12 cellular contexts compared by ENCODE assay signal in the genomic region with DNA sequence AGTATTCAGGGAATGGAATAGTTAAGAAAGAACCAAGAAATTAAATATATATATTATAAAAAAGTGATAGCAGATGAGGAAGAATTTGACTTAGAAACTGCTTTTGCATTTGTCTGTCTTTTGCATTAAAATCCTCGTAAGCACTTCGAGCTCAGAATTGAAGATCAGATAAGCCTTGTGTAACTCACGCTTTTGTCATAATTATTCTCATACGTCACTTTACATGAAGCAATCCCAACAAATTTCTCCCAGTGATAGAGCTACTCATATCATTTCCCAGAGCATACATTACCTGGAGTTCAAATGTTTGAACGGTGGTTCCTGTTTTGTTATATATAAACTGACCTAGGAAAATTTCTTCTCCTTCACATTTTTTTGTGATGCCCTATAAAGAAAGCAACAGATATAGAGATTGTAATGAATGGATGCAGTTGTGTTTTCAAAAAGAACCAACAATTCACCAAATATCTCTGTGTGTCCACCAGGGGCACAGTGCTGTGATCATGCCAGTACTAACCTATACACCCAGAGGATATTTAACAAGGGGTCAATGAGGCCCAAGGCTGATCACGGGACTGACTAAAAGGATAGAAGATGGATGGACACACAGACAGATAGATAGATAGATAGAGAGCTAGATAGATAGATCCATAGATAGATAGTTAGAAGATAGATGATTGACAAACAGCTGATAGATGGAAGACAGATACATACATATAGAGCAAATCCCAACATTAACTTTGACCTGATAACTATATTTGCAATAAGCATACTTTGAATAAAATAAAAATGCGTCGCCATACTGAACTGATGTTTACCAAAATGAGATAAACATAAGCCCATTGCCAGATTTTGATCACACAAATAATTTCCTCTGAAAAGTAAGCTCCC.
DNase-seq lines count a peak whose midpoint lies in the region; ATAC-seq, FAIRE-seq and TF ChIP-seq lines count a peak whose summit lies in the region.
"Had no signal": no experiment of that assay in that cellular context is flagged by ENCODE, and none has a peak within 500 bp of the region (broad histone marks: within the 10 kb centered on the region; RNA-seq: fewer than 3 reads in every experiment).

No MANE protein-coding gene starts in this region.

- peaks cover 22% of the 10 kb centered on the region for H3K4me1 ChIP-seq in HAP-1
- peaks cover 3% of the 10 kb centered on the region for H3K4me1 ChIP-seq in RWPE2 (ENCODE audit: insufficient read depth, poor library complexity, severe bottlenecking)
- H3K4me1 ChIP-seq: thyroid gland had no signal

- ATAC-seq in RWPE2 (ENCODE audit: low read depth): peak; percentile 46; the same call in 1 of the 3 replicates
- ATAC-seq in GM18867 (IDR thresholded peaks at IDR 0.05; ENCODE audit: unreplicated experiment): no peak
- ATAC-seq: activated CD4-positive, CD25-positive, alpha-beta regulatory T cell treated with anti-CD3 and anti-CD28 coated beads, Interleukin-2, amount 50 U/mL, for 24 hours had no signal

- H3K4me3 ChIP-seq in AG09309 (ENCODE audit: control insufficient read depth, low read depth, low read length) (no peak overlapping the region), HAP-1 (no peak overlapping the region), RWPE2 (ENCODE audit: severe bottlenecking) (no peak overlapping the region), fibroblast of pulmonary artery (replicated peaks; ENCODE audit: low read depth, low read length) (no peak overlapping the region)
- H3K4me3 ChIP-seq: thyroid gland had no signal

- DNase-seq in AG09309 (ENCODE audit: low read depth) (no peak), HAP-1 (ENCODE audit: low spot score in 2 of 2) (peak; percentile 28 to 48), RWPE2 (ENCODE audit: low spot score) (no peak), fibroblast of pulmonary artery (ENCODE audit: low read depth) (peak; percentile 22), D721Med (ENCODE audit: insufficient read length, low spot score) (no peak), RCC 7860 (ENCODE audit: low spot score) (no peak)
- DNase-seq in activated naive CD4-positive, alpha-beta T cell treated with Interleukin-2 at 50 U/mL for 16 hours: no peak
- DNase-seq: central memory CD4-positive, alpha-beta T cell; DMS79; thyroid gland had no signal

- TF ChIP-seq CTCF in AG09309 (IDR thresholded peaks at IDR 0.05; ENCODE audit: control insufficient read depth, insufficient read depth, low read depth, low read length, missing control alignments) (peak; percentile 52), RWPE2 (IDR thresholded peaks at IDR 0.05; ENCODE audit: poor library complexity, severe bottlenecking) (peak; percentile 52), fibroblast of pulmonary artery (IDR thresholded peaks at IDR 0.05; ENCODE audit: low read length, missing control alignments) (peak; percentile 62), D721Med (IDR thresholded peaks at IDR 0.05; ENCODE audit: insufficient read depth, missing control alignments) (no peak)

- H3K27ac ChIP-seq in RWPE2 (ENCODE audit: poor library complexity, severe bottlenecking): no peak overlapping the region
- H3K27ac ChIP-seq: thyroid gland had no signal

- H3K27me3 ChIP-seq in HAP-1 (ENCODE audit: low read depth) (no peaks in the 10 kb centered on the region), RWPE2 (ENCODE audit: insufficient read depth, poor library complexity, severe bottlenecking) (no peaks in the 10 kb centered on the region)
- H3K27me3 ChIP-seq: thyroid gland had no signal

- no peak for FAIRE-seq in D721Med (lab: Jason Lieb, UNC)
- no peak for FAIRE-seq in RCC 7860 (lab: Jason Lieb, UNC)

- H3K36me3 ChIP-seq in HAP-1 (replicated peaks): no peaks in the 10 kb centered on the region
- no peaks in the 10 kb centered on the region for H3K36me3 ChIP-seq in RWPE2 (ENCODE audit: low read depth)
- H3K36me3 ChIP-seq: thyroid gland had no signal

- in situ Hi-C loops in HAP-1 (cut with MboI; ENCODE audit: low sequenced_read_pairs): loop anchor here (25.0 kb wide), 2 partner anchors 99 to 274 kb away; partner anchors contain the start of gene UPP1

- H3K9me3 ChIP-seq in HAP-1 (no peaks in the 10 kb centered on the region), RWPE2 (ENCODE audit: severe bottlenecking) (no peaks in the 10 kb centered on the region)
- H3K9me3 ChIP-seq: thyroid gland had no signal

Comparison
In these comparisons a context has a peak if more than half of its experiments do, and no peak if none do; other contexts are left out.
1. DNase-seq: peak in HAP-1 (2 of 2) and fibroblast of pulmonary artery (single experiment); none in AG09309 (single experiment), RWPE2 (single experiment), D721Med (single experiment), RCC 7860 (single experiment) and activated naive CD4-positive, alpha-beta T cell treated with Interleukin-2 at 50 U/mL for 16 hours (single experiment).